Comparison of ENCODE assay signal across 8 cellular contexts in the genomic region with DNA sequence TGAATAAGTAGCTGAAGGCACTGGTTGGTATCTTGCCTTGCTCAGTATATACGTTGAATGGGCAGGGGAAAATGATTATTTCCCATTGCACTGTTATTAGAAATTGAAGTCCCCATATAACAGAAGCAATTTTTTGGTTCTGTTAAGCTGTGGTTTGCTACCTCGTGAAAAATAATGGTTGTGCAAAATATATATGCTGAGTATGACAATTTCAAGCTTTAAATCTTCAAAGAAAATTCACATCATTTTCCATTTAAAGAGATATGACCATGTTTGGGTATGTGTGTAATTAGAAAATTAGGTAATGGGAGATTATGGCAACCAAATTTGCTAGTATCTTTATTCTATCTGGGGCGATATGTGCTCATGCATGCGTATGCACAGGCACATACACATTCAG.
"Had no signal": no experiment of that assay in that cellular context is flagged by ENCODE, and none has a peak within 500 bp of the region (broad histone marks: within the 10 kb centered on the region; RNA-seq: fewer than 3 reads in every experiment).

No MANE protein-coding gene starts in this region.

- ATAC-seq: GM12878 had no signal

- FAIRE-seq: G401.6, GM12878, GM12891, GM12892, GM18507, GM19239 had no signal

- H3K4me3 ChIP-seq: GM12878 had no signal

- DNase-seq: GDM1, GF-D8 had no signal
